ENCODE assay signal across 2 cellular contexts in the genomic region with DNA sequence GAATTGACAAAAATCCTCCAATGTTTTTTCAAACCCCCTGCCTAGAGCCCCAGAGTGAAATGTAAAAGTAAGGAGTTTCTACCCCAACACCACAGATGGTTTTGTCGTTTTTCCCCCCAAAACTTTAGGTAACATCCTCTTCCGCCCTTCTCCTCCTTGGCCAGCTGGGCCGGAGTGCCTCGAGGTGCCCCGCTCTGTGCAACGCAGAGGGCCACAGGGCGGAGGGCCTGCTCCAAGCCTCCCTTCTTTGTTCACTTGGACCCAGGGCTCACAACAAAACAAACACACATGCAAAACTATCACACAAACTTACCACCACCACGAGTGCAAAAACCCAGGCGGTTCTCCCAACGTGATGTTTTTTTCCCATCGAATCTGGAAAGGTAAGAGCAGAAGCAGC.
TF ChIP-seq lines count a peak whose summit lies in the region.

No MANE protein-coding gene starts in this region.

TF ChIP-seq in SK-N-SH, 30 proteins besides CTCF, POLR2A, EP300 and RAD21 (continued from another document):
- TF ChIP-seq, protein P1, sequence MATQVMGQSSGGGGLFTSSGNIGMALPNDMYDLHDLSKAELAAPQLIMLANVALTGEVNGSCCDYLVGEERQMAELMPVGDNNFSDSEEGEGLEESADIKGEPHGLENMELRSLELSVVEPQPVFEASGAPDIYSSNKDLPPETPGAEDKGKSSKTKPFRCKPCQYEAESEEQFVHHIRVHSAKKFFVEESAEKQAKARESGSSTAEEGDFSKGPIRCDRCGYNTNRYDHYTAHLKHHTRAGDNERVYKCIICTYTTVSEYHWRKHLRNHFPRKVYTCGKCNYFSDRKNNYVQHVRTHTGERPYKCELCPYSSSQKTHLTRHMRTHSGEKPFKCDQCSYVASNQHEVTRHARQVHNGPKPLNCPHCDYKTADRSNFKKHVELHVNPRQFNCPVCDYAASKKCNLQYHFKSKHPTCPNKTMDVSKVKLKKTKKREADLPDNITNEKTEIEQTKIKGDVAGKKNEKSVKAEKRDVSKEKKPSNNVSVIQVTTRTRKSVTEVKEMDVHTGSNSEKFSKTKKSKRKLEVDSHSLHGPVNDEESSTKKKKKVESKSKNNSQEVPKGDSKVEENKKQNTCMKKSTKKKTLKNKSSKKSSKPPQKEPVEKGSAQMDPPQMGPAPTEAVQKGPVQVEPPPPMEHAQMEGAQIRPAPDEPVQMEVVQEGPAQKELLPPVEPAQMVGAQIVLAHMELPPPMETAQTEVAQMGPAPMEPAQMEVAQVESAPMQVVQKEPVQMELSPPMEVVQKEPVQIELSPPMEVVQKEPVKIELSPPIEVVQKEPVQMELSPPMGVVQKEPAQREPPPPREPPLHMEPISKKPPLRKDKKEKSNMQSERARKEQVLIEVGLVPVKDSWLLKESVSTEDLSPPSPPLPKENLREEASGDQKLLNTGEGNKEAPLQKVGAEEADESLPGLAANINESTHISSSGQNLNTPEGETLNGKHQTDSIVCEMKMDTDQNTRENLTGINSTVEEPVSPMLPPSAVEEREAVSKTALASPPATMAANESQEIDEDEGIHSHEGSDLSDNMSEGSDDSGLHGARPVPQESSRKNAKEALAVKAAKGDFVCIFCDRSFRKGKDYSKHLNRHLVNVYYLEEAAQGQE (IDR thresholded peaks at IDR 0.05; ENCODE audit: low read depth, low read length), result no peak
- TF ChIP-seq, protein P2, sequence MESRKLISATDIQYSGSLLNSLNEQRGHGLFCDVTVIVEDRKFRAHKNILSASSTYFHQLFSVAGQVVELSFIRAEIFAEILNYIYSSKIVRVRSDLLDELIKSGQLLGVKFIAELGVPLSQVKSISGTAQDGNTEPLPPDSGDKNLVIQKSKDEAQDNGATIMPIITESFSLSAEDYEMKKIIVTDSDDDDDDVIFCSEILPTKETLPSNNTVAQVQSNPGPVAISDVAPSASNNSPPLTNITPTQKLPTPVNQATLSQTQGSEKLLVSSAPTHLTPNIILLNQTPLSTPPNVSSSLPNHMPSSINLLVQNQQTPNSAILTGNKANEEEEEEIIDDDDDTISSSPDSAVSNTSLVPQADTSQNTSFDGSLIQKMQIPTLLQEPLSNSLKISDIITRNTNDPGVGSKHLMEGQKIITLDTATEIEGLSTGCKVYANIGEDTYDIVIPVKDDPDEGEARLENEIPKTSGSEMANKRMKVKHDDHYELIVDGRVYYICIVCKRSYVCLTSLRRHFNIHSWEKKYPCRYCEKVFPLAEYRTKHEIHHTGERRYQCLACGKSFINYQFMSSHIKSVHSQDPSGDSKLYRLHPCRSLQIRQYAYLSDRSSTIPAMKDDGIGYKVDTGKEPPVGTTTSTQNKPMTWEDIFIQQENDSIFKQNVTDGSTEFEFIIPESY (IDR thresholded peaks at IDR 0.05; ENCODE audit: borderline replicate concordance, low read depth), result no peak
- TF ChIP-seq, protein P3, sequence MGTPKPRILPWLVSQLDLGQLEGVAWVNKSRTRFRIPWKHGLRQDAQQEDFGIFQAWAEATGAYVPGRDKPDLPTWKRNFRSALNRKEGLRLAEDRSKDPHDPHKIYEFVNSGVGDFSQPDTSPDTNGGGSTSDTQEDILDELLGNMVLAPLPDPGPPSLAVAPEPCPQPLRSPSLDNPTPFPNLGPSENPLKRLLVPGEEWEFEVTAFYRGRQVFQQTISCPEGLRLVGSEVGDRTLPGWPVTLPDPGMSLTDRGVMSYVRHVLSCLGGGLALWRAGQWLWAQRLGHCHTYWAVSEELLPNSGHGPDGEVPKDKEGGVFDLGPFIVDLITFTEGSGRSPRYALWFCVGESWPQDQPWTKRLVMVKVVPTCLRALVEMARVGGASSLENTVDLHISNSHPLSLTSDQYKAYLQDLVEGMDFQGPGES (IDR thresholded peaks at IDR 0.05; ENCODE audit: low read depth, low read length), result no peak

TF ChIP-seq in SK-N-SH treated with all-trans-retinoic acid at 6 μM for 48 hours, 23 proteins besides CTCF, POLR2A, EP300 and RAD21 (continued from another document):
- TF ChIP-seq ZFP3 (CRISPR knock-in tag; IDR thresholded peaks at IDR 0.05), result no peak
- TF ChIP-seq ISL1 (CRISPR knock-in tag; IDR thresholded peaks at IDR 0.05), result no peak
- TF ChIP-seq ESRRG (CRISPR knock-in tag; IDR thresholded peaks at IDR 0.05), result no peak
- no peak for TF ChIP-seq TOX (CRISPR knock-in tag; IDR thresholded peaks at IDR 0.05; ENCODE audit: borderline replicate concordance)
- no peak for TF ChIP-seq CSDC2 (CRISPR knock-in tag; IDR thresholded peaks at IDR 0.05)
